23 cellular contexts compared by ENCODE assay signal in genomic region chr7:30790391-30790790, GRCh38. TPM values are rescaled to one million over a fixed set of nuclear protein-coding genes. Genes with fewer than 3 reads are reported as not detected.
"Had no signal": no experiment of that assay in that cellular context is flagged by ENCODE, and none has a peak within 500 bp of the region (broad histone marks: within the 10 kb centered on the region; RNA-seq: fewer than 3 reads in every experiment).

No MANE protein-coding gene starts in this region.

- H3K36me3 ChIP-seq: transverse colon had no signal

- H3K4me1 ChIP-seq: psoas muscle, transverse colon had no signal

- H3K9me3 ChIP-seq: psoas muscle, sigmoid colon, transverse colon had no signal

- H3K4me3 ChIP-seq: psoas muscle, sigmoid colon, transverse colon had no signal

- DNase-seq: activated CD4-positive, alpha-beta T cell treated with anti-CD3 and anti-CD28 coated beads for 4 hours; activated CD4-positive, alpha-beta T cell treated with anti-CD3 and anti-CD28 coated beads, Interleukin-2, amount 50 U/mL, for 4 hours; activated CD8-positive, alpha-beta memory T cell treated with anti-CD3 and anti-CD28 coated beads for 24 hours; activated effector memory CD4-positive, alpha-beta T cell treated with anti-CD3 and anti-CD28 coated beads, Interleukin-2, amount 50 U/mL, for 16 hours; activated naive CD4-positive, alpha-beta T cell treated with anti-CD3 and anti-CD28 coated beads, Interleukin-2, amount 10 ng/mL, durations not matched to agents 7 days and 5 days; activated naive CD8-positive, alpha-beta T cell treated with anti-CD3 and anti-CD28 coated beads, Interleukin-2, amount 10 ng/mL, durations not matched to agents 7 days and 5 days; caudate nucleus; foreskin keratinocyte; left ventricle myocardium superior; naive B cell; psoas muscle; sigmoid colon; small intestine; stimulated activated CD4-positive, alpha-beta T cell treated with anti-CD3 and anti-CD28 coated beads, Interleukin-1b, Interleukin-23, amount 100 ng/mL, for 48 hours; stimulated activated CD4-positive, alpha-beta T cell treated with anti-CD3 and anti-CD28 coated beads, Interleukin-4, amount 100 ng/mL, for 4 hours; stimulated activated CD8-positive, alpha-beta memory T cell treated with anti-CD3 and anti-CD28 coated beads, Interleukin-4, amount 100 ng/mL, for 48 hours; stimulated activated naive CD8-positive, alpha-beta T cell treated with anti-CD3 and anti-CD28 coated beads, Interleukin-15, amount 100 ng/mL, for 72 hours; substantia nigra; transverse colon had no signal

- H3K27ac ChIP-seq: foreskin keratinocyte, parathyroid adenoma, psoas muscle, VCaP had no signal

- H3K27me3 ChIP-seq: foreskin keratinocyte, sigmoid colon, transverse colon had no signal

- ATAC-seq: foreskin keratinocyte; psoas muscle; stimulated activated memory B cell treated with anti-CD40 and anti-IgM and Interleukin-4, amounts not matched to agents 10 μg/mL and 1 μg/mL and 100 μg/mL, for 72 hours; stimulated activated naive CD8-positive, alpha-beta T cell treated with anti-CD3 and anti-CD28 coated beads, Interleukin-15, amount 100 ng/mL, for 72 hours had no signal

RNA-seq across cellular contexts. Expression of gene INMT, which starts 38.5 kb away (rescaled TPM):
- total RNA-seq: endothelial cell of umbilical vein, foreskin keratinocyte had no signal
